Comparison of ENCODE assay signal across 8 cellular contexts in the genomic region with DNA sequence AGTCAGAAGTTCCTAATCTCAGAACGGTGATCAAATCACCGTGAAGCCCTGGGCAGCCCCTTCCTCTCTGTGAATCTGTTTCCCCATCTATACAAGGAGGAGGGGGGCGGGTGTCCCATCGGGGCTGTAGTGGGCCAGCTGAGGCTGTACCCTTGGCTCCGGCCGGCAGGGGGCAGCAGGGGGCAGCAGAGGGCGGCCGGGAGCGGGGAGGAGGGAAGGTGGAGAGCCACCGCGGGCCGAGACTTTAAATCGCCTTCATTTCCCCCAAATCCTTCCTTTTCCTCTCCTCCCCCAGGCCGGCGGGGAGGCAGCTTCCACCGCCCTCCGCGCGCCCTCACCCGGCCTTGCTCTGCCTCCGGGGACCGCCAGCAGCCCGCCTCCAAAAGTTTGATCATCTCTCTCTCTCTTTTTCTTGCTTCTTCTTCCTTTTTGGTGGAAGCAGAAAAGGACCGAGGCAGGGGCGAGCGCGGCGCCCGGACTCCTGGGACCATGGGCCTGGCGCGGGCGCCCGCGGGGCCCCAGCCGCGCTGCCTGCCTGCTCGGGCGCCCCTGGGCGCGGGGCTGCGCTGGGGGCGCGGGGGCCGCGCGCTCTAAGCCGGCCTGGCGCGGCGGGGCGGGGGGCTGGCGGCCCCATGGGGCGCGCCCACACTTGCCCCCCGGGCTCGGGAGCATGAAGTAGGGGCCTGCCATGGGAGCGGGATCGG. TPM values are rescaled to one million over a fixed set of nuclear protein-coding genes. Genes with fewer than 3 reads are reported as not detected.
DNase-seq lines count a peak whose midpoint lies in the region; ATAC-seq and TF ChIP-seq lines count a peak whose summit lies in the region.

A gene (plus strand): TSS at position 275 of the 704 bp plus-strand sequence. CDS start 414 bp downstream, at position 689.

- peak within 1 kb of the TSS in 1 of 2 donors; percentile 64 for H3K27ac ChIP-seq in aorta (ENCODE audit: low read depth in 1 of 2, low read length in 2 of 2)

- ATAC-seq in aorta (ENCODE audit: low FRiP score), result peak; percentile 90

- intact Hi-C loops in aorta (cut with DNase I), result loop anchor here (1.0 to 5.0 kb wide), 5 partner anchors 49 to 135 kb away; no protein-coding TSS in a partner anchor

- DNase-seq in Daoy (ENCODE audit: low read depth) (peak; percentile 94), H7 (peak; percentile 98), NAMALWA (ENCODE audit: low spot score) (peak; percentile 77), T1000 (lab: John Stamatoyannopoulos, UW) (peak; percentile 73), astrocyte of the spinal cord (ENCODE audit: low read depth, low spot score) (peak; percentile 82), hippocampal formation (lab: John Stamatoyannopoulos, UW) (peak; percentile 42 to 72), retina (peak; percentile 89), aorta (peak; percentile 86 to 96)

- peak within 1 kb of the TSS; percentile 68 for H3K4me3 ChIP-seq in H7 (ENCODE audit: insufficient read depth, low read depth, low read length)
- peak within 1 kb of the TSS; percentile 64 for H3K4me3 ChIP-seq in astrocyte of the spinal cord (ENCODE audit: low read depth, low read length)
- H3K4me3 ChIP-seq in aorta (ENCODE audit: low read length in 2 of 2), result peak within 1 kb of the TSS; percentile 84

- no peaks in the 10 kb centered on the region for H3K36me3 ChIP-seq in H7 (replicated peaks; ENCODE audit: control insufficient read depth, insufficient read depth, low read length)
- no peaks in the 10 kb centered on the region for H3K36me3 ChIP-seq in aorta (ENCODE audit: control insufficient read depth in 1 of 2, insufficient read depth in 2 of 2, low read length in 1 of 2)

- H3K9me3 ChIP-seq in aorta (ENCODE audit: control insufficient read depth, low read length), result no peaks in the 10 kb centered on the region

- peaks cover 22% of the 10 kb centered on the region for H3K27me3 ChIP-seq in H7 (ENCODE audit: control insufficient read depth, insufficient read depth, low read length)
- no peaks in the 10 kb centered on the region for H3K27me3 ChIP-seq in aorta (ENCODE audit: control insufficient read depth in 1 of 2, insufficient read depth in 2 of 2, low read length in 1 of 2)

- WGBS in aorta, 2 donors, result 0 to 1% methylated on average over 46 to 58 of the region's 58 CpGs

- H3K4me1 ChIP-seq in aorta (ENCODE audit: control insufficient read depth in 1 of 2, insufficient read depth in 2 of 2, low read length in 2 of 2), result no peaks in the 10 kb centered on the region

- in situ Hi-C loops in astrocyte of the spinal cord (cut with HindIII; ENCODE audit: low sequenced_read_pairs), result no loop called here

- peak; percentile 92 for TF ChIP-seq CTCF in astrocyte of the spinal cord (IDR thresholded peaks at IDR 0.05; ENCODE audit: low read depth, low read length)

RNA-seq across cellular contexts. Expression of the gene that starts here (rescaled TPM):
- total RNA-seq in Daoy (2014; rRNA removed; shearing (Covaris generic)), result 6.4 and 7.8 TPM in 2 replicates
- 10.5 and 10.8 TPM in 2 replicates for total RNA-seq in H7 (2014; rRNA removed; shearing (Covaris generic))
- 10 to 100 TPM; 36.9 to 54.3 TPM for total RNA-seq in aorta
- 10 to 100 TPM in 1 of 2 donors, 1 to 10 TPM in 1; 1.9 to 59.4 TPM for polyA plus RNA-seq in aorta
